ENCODE assay signal across 13 cellular contexts in genomic region chr13:102227696-102228095, GRCh38.
"Had no signal": no experiment of that assay in that cellular context is flagged by ENCODE, and none has a peak within 500 bp of the region (broad histone marks: within the 10 kb centered on the region; RNA-seq: fewer than 3 reads in every experiment).

No MANE protein-coding gene starts in this region.

- H3K27ac ChIP-seq: adrenal gland, coronary artery, heart right ventricle, neutrophil, right atrium auricular region had no signal

- H3K9me3 Mint-ChIP-seq: WTC11 had no signal

- H3K4me3 Mint-ChIP-seq: naive thymus-derived CD4-positive, alpha-beta T cell; WTC11 had no signal

- H3K9me3 ChIP-seq: adrenal gland, heart right ventricle, neutrophil, right atrium auricular region had no signal

- H3K36me3 ChIP-seq: adrenal gland, heart right ventricle, neutrophil, right atrium auricular region had no signal

- H3K4me3 ChIP-seq: adrenal gland, coronary artery, heart right ventricle, right atrium auricular region had no signal

- H3K27me3 ChIP-seq: adrenal gland, heart right ventricle, neutrophil, right atrium auricular region had no signal

- H3K36me3 Mint-ChIP-seq: naive thymus-derived CD4-positive, alpha-beta T cell; WTC11 had no signal

- H3K4me1 ChIP-seq: adrenal gland, heart right ventricle had no signal

- H3K27ac Mint-ChIP-seq: naive thymus-derived CD4-positive, alpha-beta T cell; WTC11 had no signal

- DNase-seq: activated CD4-positive, alpha-beta T cell treated with anti-CD3 and anti-CD28 coated beads for 48 hours; activated naive CD4-positive, alpha-beta T cell treated with anti-CD3 and anti-CD28 coated beads, Interleukin-2, amount 50 U/mL, for 16 hours; adrenal gland; effector CD4-positive, alpha-beta T cell; foreskin melanocyte; heart right ventricle; mammary epithelial cell; naive thymus-derived CD4-positive, alpha-beta T cell; small intestine had no signal

- H3K4me1 Mint-ChIP-seq: naive thymus-derived CD4-positive, alpha-beta T cell had no signal
